In genomic region chrX:29824176-29824906, GRCh38 we compare ENCODE assay signal across 1 cellular context.
TF ChIP-seq lines count a peak whose summit lies in the region.

No MANE protein-coding gene starts in this region.

TF ChIP-seq in GM23338, 12 proteins besides CTCF, POLR2A, EP300 and RAD21 (continued from another document):
- no peak for TF ChIP-seq ZNF462 (CRISPR knock-in tag; IDR thresholded peaks at IDR 0.05)
